ENCODE assay signal across 9 cellular contexts in the genomic region with DNA sequence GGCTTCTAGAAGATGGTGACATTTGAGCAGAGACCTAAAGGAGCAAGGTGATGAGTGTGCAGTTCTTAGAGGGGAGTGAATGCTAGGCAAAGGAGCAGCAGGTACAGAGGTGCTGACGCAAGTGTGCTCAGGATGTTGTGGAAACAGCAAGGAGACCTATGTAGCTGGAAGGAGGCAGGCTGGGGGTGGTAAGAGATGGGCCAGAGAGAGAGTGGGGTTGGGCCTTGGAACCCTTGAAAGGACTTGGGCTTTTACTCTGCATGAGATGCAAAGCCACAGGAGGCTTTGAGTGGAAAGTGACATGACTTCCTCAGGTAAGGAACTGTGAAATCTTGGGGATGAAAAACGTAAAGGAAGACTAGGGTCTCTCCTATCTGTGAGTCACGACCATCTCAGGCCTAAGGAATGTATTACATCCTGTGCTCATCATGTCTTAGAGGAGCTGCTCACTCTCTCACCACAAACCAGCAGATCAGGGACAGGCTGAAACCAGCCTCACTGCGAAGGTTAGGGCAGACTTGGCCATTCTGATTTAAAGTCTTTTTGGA.
DNase-seq lines count a peak whose midpoint lies in the region; ATAC-seq and TF ChIP-seq lines count a peak whose summit lies in the region.
"Had no signal": no experiment of that assay in that cellular context is flagged by ENCODE, and none has a peak within 500 bp of the region (broad histone marks: within the 10 kb centered on the region; RNA-seq: fewer than 3 reads in every experiment).

No MANE protein-coding gene starts in this region.

- peak overlapping the region; percentile 2 for H3K27ac Mint-ChIP-seq in endodermal cell
- H3K27ac Mint-ChIP-seq in stimulated activated naive CD8-positive, alpha-beta T cell treated with anti-CD3 and anti-CD28 coated beads, Interleukin-15, amount 100 ng/mL, for 72 hours: peak overlapping the region; percentile 96 to 99
- no peak overlapping the region for H3K27ac Mint-ChIP-seq in endothelial cell (ENCODE audit: unreplicated experiment)

- H3K9me3 ChIP-seq in endodermal cell (ENCODE audit: control insufficient read depth, low read length): no peaks in the 10 kb centered on the region
- H3K9me3 ChIP-seq in spleen: peaks cover 0 to 4% (median 0%) of the 10 kb centered on the region in 8 donors

- TF ChIP-seq POLR2A in spleen (IDR thresholded peaks at IDR 0.05): no peak

- DNase-seq in activated CD8-positive, alpha-beta memory T cell treated with anti-CD3 and anti-CD28 coated beads for 24 hours: peak; percentile 61
- DNase-seq in activated CD8-positive, alpha-beta memory T cell treated with anti-CD3 and anti-CD28 coated beads, Interleukin-2, amount 50 U/mL, for 48 hours: no peak
- DNase-seq in RWPE1 (ENCODE audit: low spot score): peak; percentile 87
- DNase-seq in endodermal cell: no peak
- DNase-seq in stimulated activated naive CD8-positive, alpha-beta T cell treated with anti-CD3 and anti-CD28 coated beads, Interleukin-15, amount 100 ng/mL, for 72 hours: peak; percentile 36 to 52
- DNase-seq in endothelial cell (ENCODE audit: low spot score): no peak
- no peak for DNase-seq in DMS153 (lab: John Stamatoyannopoulos, UW)
- no peak for DNase-seq in spleen
- DNase-seq: C1 segment of cervical spinal cord had no signal

- H3K4me3 Mint-ChIP-seq in endodermal cell (no peak overlapping the region), endothelial cell (ENCODE audit: unreplicated experiment) (no peak overlapping the region)
- peak overlapping the region; percentile 38 to 49 for H3K4me3 Mint-ChIP-seq in stimulated activated naive CD8-positive, alpha-beta T cell treated with anti-CD3 and anti-CD28 coated beads, Interleukin-15, amount 100 ng/mL, for 72 hours

- intact Hi-C loops in spleen (cut with DNase I; ENCODE audit: low total_unique reads): no loop called here

- 25 to 38% methylated on average over 2 to 4 of the region's 4 CpGs for WGBS in endodermal cell (ENCODE audit: insufficient coverage in 1 of 2, insufficient read length in 1 of 2), 2 experiments
- WGBS in spleen, 5 donors: 28 to 71% (median 51%) methylated on average over 4 of the region's 4 CpGs

- CTCF ChIA-PET in RWPE1 (lab: Yijun Ruan, JAX): interaction anchor here (0.6 kb wide), 1 partner anchor 37 kb away, joined by 4 read pairs; no protein-coding TSS in a partner anchor

- H3K27me3 Mint-ChIP-seq in endodermal cell (ENCODE audit: insufficient read depth) (no peaks in the 10 kb centered on the region), endothelial cell (ENCODE audit: unreplicated experiment) (no peaks in the 10 kb centered on the region)
- no peaks in the 10 kb centered on the region for H3K27me3 Mint-ChIP-seq in stimulated activated naive CD8-positive, alpha-beta T cell treated with anti-CD3 and anti-CD28 coated beads, Interleukin-15, amount 100 ng/mL, for 72 hours

- H3K9me3 Mint-ChIP-seq in endodermal cell: no peaks in the 10 kb centered on the region
- peaks cover 0 to 3% of the 10 kb centered on the region in 2 donors for H3K9me3 Mint-ChIP-seq in stimulated activated naive CD8-positive, alpha-beta T cell treated with anti-CD3 and anti-CD28 coated beads, Interleukin-15, amount 100 ng/mL, for 72 hours
- H3K9me3 Mint-ChIP-seq in endothelial cell (ENCODE audit: unreplicated experiment): no peaks in the 10 kb centered on the region

- no peak overlapping the region for H3K4me3 ChIP-seq in endodermal cell (ENCODE audit: low read length)
- H3K4me3 ChIP-seq in spleen: no peak overlapping the region

- peak overlapping the region; percentile 91 for H3K27ac ChIP-seq in RWPE1
- H3K27ac ChIP-seq in endodermal cell (ENCODE audit: low read depth, low read length): no peak overlapping the region
- H3K27ac ChIP-seq in spleen: no peak overlapping the region

- TF ChIP-seq CTCF in RWPE1 (conservative IDR thresholded peaks at IDR 0.05; ENCODE audit: low read depth) (no peak), endodermal cell (conservative IDR thresholded peaks at IDR 0.05) (no peak), endothelial cell (IDR thresholded peaks at IDR 0.05; ENCODE audit: unreplicated experiment) (no peak), spleen (IDR thresholded peaks at IDR 0.05 in 8 of 11, conservative IDR thresholded peaks at IDR 0.05 in 3 of 11) (no peak)

- H3K36me3 Mint-ChIP-seq in endodermal cell (ENCODE audit: low read depth) (no peaks in the 10 kb centered on the region), endothelial cell (ENCODE audit: low read depth, unreplicated experiment) (no peaks in the 10 kb centered on the region)

- H3K4me1 ChIP-seq in endodermal cell (ENCODE audit: control insufficient read depth, insufficient read depth, low read length): peaks cover 3% of the 10 kb centered on the region
- H3K4me1 ChIP-seq in spleen: peaks cover 0 to 18% (median 0%) of the 10 kb centered on the region in 6 donors

- peaks cover 11% of the 10 kb centered on the region for H3K4me1 Mint-ChIP-seq in endodermal cell
- H3K4me1 Mint-ChIP-seq in stimulated activated naive CD8-positive, alpha-beta T cell treated with anti-CD3 and anti-CD28 coated beads, Interleukin-15, amount 100 ng/mL, for 72 hours: peaks cover 72% of the 10 kb centered on the region
- peaks cover 6% of the 10 kb centered on the region for H3K4me1 Mint-ChIP-seq in endothelial cell (ENCODE audit: unreplicated experiment)

- H3K36me3 ChIP-seq in endodermal cell (ENCODE audit: control insufficient read depth, insufficient read depth, low read length) (no peaks in the 10 kb centered on the region), spleen (no peaks in the 10 kb centered on the region)

- peak; percentile 79 for ATAC-seq in stimulated activated naive CD8-positive, alpha-beta T cell treated with anti-CD3 and anti-CD28 coated beads, Interleukin-15, amount 100 ng/mL, for 72 hours

- POLR2A ChIA-PET in RWPE1 (lab: Yijun Ruan, JAX; ENCODE audit: low non-redundant PET): no interaction called here

- H3K27me3 ChIP-seq in endodermal cell (ENCODE audit: control insufficient read depth, insufficient read depth, low read length, poor library complexity, severe bottlenecking): no peaks in the 10 kb centered on the region
- no peaks in the 10 kb centered on the region for H3K27me3 ChIP-seq in spleen (replicated peaks in 1 of 7)

- no peak overlapping the region for H3K9ac ChIP-seq in endodermal cell (ENCODE audit: extremely low read depth, low read length, poor library complexity, severe bottlenecking)

Comparison
In these comparisons a context has a peak if more than half of its experiments do, and no peak if none do; other contexts are left out.
1. DNase-seq: peak in activated CD8-positive, alpha-beta memory T cell treated with anti-CD3 and anti-CD28 coated beads for 24 hours (single experiment), RWPE1 (single experiment) and stimulated activated naive CD8-positive, alpha-beta T cell treated with anti-CD3 and anti-CD28 coated beads, Interleukin-15, amount 100 ng/mL, for 72 hours (2 of 2); none in activated CD8-positive, alpha-beta memory T cell treated with anti-CD3 and anti-CD28 coated beads, Interleukin-2, amount 50 U/mL, for 48 hours (single experiment), endodermal cell (single experiment), endothelial cell (single experiment), DMS153 (single experiment) and spleen (single experiment).
2. H3K4me3 Mint-ChIP-seq: peak in stimulated activated naive CD8-positive, alpha-beta T cell treated with anti-CD3 and anti-CD28 coated beads, Interleukin-15, amount 100 ng/mL, for 72 hours (2 of 2); none in endodermal cell (single experiment) and endothelial cell (single experiment).